ENCODE assay signal across 19 cellular contexts in genomic region chr2:183409662-183410061, GRCh38.
DNase-seq lines count a peak whose midpoint lies in the region; ATAC-seq and TF ChIP-seq lines count a peak whose summit lies in the region.
"Had no signal": no experiment of that assay in that cellular context is flagged by ENCODE, and none has a peak within 500 bp of the region (broad histone marks: within the 10 kb centered on the region; RNA-seq: fewer than 3 reads in every experiment).

No MANE protein-coding gene starts in this region.

- no peaks in the 10 kb centered on the region for H3K9me2 ChIP-seq in GM23338 (ENCODE audit: insufficient read depth)

- H3K4me1 ChIP-seq in GM23338 (ENCODE audit: insufficient read depth): peaks cover 24% of the 10 kb centered on the region; the same call in 1 of the 2 replicates
- H3K4me1 ChIP-seq in NT2/D1 (ENCODE audit: insufficient read depth, insufficient read length): no peaks in the 10 kb centered on the region
- H3K4me1 ChIP-seq in osteoblast (ENCODE audit: insufficient read depth, low read length): no peaks in the 10 kb centered on the region
- H3K4me1 ChIP-seq: A549, Caco-2 had no signal

- no peaks in the 10 kb centered on the region for H3K36me3 ChIP-seq in GM23338 (ENCODE audit: insufficient read depth)
- H3K36me3 ChIP-seq in NT2/D1 (ENCODE audit: insufficient read depth, insufficient read length, low read length): no peaks in the 10 kb centered on the region
- no peaks in the 10 kb centered on the region for H3K36me3 ChIP-seq in osteoblast (ENCODE audit: insufficient read depth, low read length)

- H3F3A ChIP-seq in GM23338 (replicated peaks; ENCODE audit: low read depth): no peaks in the 10 kb centered on the region

- H4K20me1 ChIP-seq in GM23338 (replicated peaks; ENCODE audit: insufficient read depth) (no peaks in the 10 kb centered on the region), osteoblast (ENCODE audit: insufficient read depth, low read length) (no peaks in the 10 kb centered on the region)

- H3K27me3 Mint-ChIP-seq in GM23338 (ENCODE audit: insufficient read depth, low read depth, poor library complexity): peaks cover 4% of the 10 kb centered on the region
- H3K27me3 Mint-ChIP-seq: CD4-positive, alpha-beta T cell had no signal

- peak; percentile 72 for ATAC-seq in GM23338
- no peak for ATAC-seq in GM18505 (IDR thresholded peaks at IDR 0.05; ENCODE audit: unreplicated experiment)
- no peak for ATAC-seq in HG03565 (IDR thresholded peaks at IDR 0.05; ENCODE audit: unreplicated experiment)
- ATAC-seq: A549, HCT116 had no signal

- H3K9me3 ChIP-seq in NT2/D1 (ENCODE audit: insufficient read depth, low read length) (peaks cover 44% of the 10 kb centered on the region), osteoblast (ENCODE audit: low read depth, low read length) (peaks cover 5% of the 10 kb centered on the region)
- H3K9me3 ChIP-seq: A549, Caco-2 had no signal

- H3K4me3 Mint-ChIP-seq in GM23338: no peak overlapping the region
- H3K4me3 Mint-ChIP-seq: CD4-positive, alpha-beta T cell; HFFc6 had no signal

- TF ChIP-seq CTCF in GM23338 (conservative IDR thresholded peaks at IDR 0.05; ENCODE audit: low read depth in 2 of 2) (no peak), osteoblast (IDR thresholded peaks at IDR 0.05; ENCODE audit: extremely low read depth, low read depth, low read length) (no peak)

- TF ChIP-seq POLR2A in GM18505 (IDR thresholded peaks at IDR 0.05; ENCODE audit: borderline replicate concordance, extremely low read depth, insufficient read depth, insufficient read length): no peak

- H2AFZ ChIP-seq in GM23338 (no peak overlapping the region), osteoblast (ENCODE audit: low read length) (no peak overlapping the region)

- H3K4me1 Mint-ChIP-seq in GM23338: peaks cover 41% of the 10 kb centered on the region

- H3K9ac ChIP-seq in NT2/D1 (ENCODE audit: insufficient read length, low read depth): no peak overlapping the region
- H3K9ac ChIP-seq: KMS-11 had no signal

- H3K79me2 ChIP-seq in GM23338 (replicated peaks; ENCODE audit: insufficient read depth) (no peaks in the 10 kb centered on the region), osteoblast (ENCODE audit: insufficient read depth, low read length) (no peaks in the 10 kb centered on the region)

- H3K9me3 Mint-ChIP-seq in GM23338: peaks cover 10% of the 10 kb centered on the region

- peak overlapping the region; percentile 12; the same call in 1 of the 2 replicates for H3K4me3 ChIP-seq in GM23338
- no peak overlapping the region for H3K4me3 ChIP-seq in NT2/D1 (ENCODE audit: insufficient read length, low read depth)
- no peak overlapping the region for H3K4me3 ChIP-seq in osteoblast (ENCODE audit: insufficient read depth, low read length)
- H3K4me3 ChIP-seq: A549 had no signal

- no peak overlapping the region; the same call in 1 of the 2 replicates for H3K27ac Mint-ChIP-seq in GM23338
- H3K27ac Mint-ChIP-seq: CD4-positive, alpha-beta T cell; HFFc6 had no signal

- H3K27ac ChIP-seq in GM23338 (ENCODE audit: low read depth): peak overlapping the region; percentile 12; the same call in 1 of the 2 replicates
- no peak overlapping the region for H3K27ac ChIP-seq in osteoblast (ENCODE audit: low read depth, low read length)
- H3K27ac ChIP-seq: 22Rv1, A549, C4-2B, KMS-11 had no signal

- DNase-seq in GM23338 (ENCODE audit: low spot score) (peak; percentile 86), NT2/D1 (ENCODE audit: low read depth, low spot score) (peak; percentile 55), iPS DF 19.7 (ENCODE audit: low read depth, low spot score) (peak; percentile 52), osteoblast (ENCODE audit: insufficient read length, low spot score, missing footprints) (peak; percentile 21)
- no peak for DNase-seq in stimulated activated CD4-positive, alpha-beta T cell treated with anti-CD3 and anti-CD28 coated beads, Interleukin-15, amount 100 ng/mL, for 24 hours
- DNase-seq: AML-193; Caco-2; CD4-positive, alpha-beta T cell; DMS153; DMS79; GDM1; HFFc6 had no signal

- H3K4me2 ChIP-seq in GM23338 (peak overlapping the region; percentile 53), osteoblast (ENCODE audit: insufficient read depth, low read length) (no peak overlapping the region)
- H3K4me2 ChIP-seq: A549, KMS-11 had no signal

- H3K27me3 ChIP-seq in GM23338 (ENCODE audit: insufficient read depth) (peaks cover 17% of the 10 kb centered on the region; the same call in 1 of the 2 replicates), NT2/D1 (ENCODE audit: insufficient read depth, insufficient read length) (no peaks in the 10 kb centered on the region), osteoblast (ENCODE audit: insufficient read depth, low read length) (no peaks in the 10 kb centered on the region)

- H3K36me3 Mint-ChIP-seq in GM23338 (ENCODE audit: low read depth): peaks cover 15% of the 10 kb centered on the region

TF ChIP-seq in GM23338, 12 proteins besides CTCF, POLR2A, EP300 and RAD21:
- no peak for TF ChIP-seq ZNF114 (CRISPR knock-in tag; IDR thresholded peaks at IDR 0.05)
- peak; percentile 81 for TF ChIP-seq NANOG (IDR thresholded peaks at IDR 0.05; ENCODE audit: borderline replicate concordance)
